Comparison of ENCODE assay signal across 11 cellular contexts in the genomic region with DNA sequence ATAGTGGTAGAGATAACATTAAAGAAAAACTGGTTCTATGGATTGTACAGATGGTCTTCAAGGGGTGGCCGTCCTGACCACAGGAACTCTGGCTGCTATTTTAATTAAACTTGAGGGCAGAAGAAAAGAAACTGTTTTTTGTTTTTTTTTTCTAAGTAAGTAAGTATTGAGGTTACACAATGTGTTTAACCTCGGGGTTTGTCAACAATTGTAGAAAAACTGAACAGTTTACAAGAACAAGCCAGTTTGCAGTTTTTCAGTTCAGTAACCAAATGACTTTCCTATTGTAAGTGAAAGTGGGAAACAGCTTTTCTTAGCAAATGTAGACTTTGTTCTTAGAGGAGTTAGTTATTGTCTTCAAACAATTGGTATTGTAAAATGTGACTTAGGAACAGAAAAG.
DNase-seq lines count a peak whose midpoint lies in the region; ATAC-seq and TF ChIP-seq lines count a peak whose summit lies in the region.
"Had no signal": no experiment of that assay in that cellular context is flagged by ENCODE, and none has a peak within 500 bp of the region (broad histone marks: within the 10 kb centered on the region; RNA-seq: fewer than 3 reads in every experiment).

No MANE protein-coding gene starts in this region.

- no peaks in the 10 kb centered on the region for H3K79me2 ChIP-seq in neural progenitor cell (ENCODE audit: low read depth)

- H3K9me3 Mint-ChIP-seq in neural progenitor cell, result no peaks in the 10 kb centered on the region
- H3K9me3 Mint-ChIP-seq: activated CD8-positive, alpha-beta T cell treated with anti-CD3 and anti-CD28 coated beads for 36 hours had no signal

- H3K4me1 ChIP-seq in HEK293 (ENCODE audit: control insufficient read depth, insufficient read depth, low read length) (peaks cover 8% of the 10 kb centered on the region; the same call in 1 of the 2 replicates), neural progenitor cell (peaks cover 37% of the 10 kb centered on the region)

- H3K27me3 Mint-ChIP-seq in neural progenitor cell (ENCODE audit: insufficient read depth, low read depth), result peaks cover 2% of the 10 kb centered on the region
- H3K27me3 Mint-ChIP-seq: activated CD8-positive, alpha-beta T cell treated with anti-CD3 and anti-CD28 coated beads for 36 hours had no signal

- H3K36me3 Mint-ChIP-seq in neural progenitor cell, result no peaks in the 10 kb centered on the region

- H3K27ac ChIP-seq in HEK293 (ENCODE audit: extremely low read depth, low read depth, low read length) (no peak overlapping the region), neural progenitor cell (no peak overlapping the region)
- H3K27ac ChIP-seq: SK-N-MC had no signal

- peaks cover 14% of the 10 kb centered on the region for H3F3A ChIP-seq in neural progenitor cell (ENCODE audit: low read depth)

- TF ChIP-seq CTCF in HEK293 (tag by site-specific recombination; IDR thresholded peaks at IDR 0.05) (no peak), neural progenitor cell (IDR thresholded peaks at IDR 0.05) (no peak)

- DNase-seq in RPMI7951 (ENCODE audit: low read depth) (peak; percentile 45), neural progenitor cell (ENCODE audit: low spot score) (peak; percentile 38), HPDE6-E6E7 (ENCODE audit: extremely low spot score) (no peak), HUDEP-2 (lab: John Stamatoyannopoulos, UW; ENCODE audit: unreplicated experiment in 76 of 76) (no peak), cerebellar cortex (ENCODE audit: low spot score) (no peak)
- DNase-seq: activated CD8-positive, alpha-beta T cell treated with anti-CD3 and anti-CD28 coated beads for 36 hours; stimulated activated CD4-positive, alpha-beta T cell treated with anti-CD3 and anti-CD28 coated beads, Interleukin-15, amount 100 ng/mL, for 24 hours; substantia nigra had no signal

- no peaks in the 10 kb centered on the region for H3K27me3 ChIP-seq in neural progenitor cell

- peaks cover 31% of the 10 kb centered on the region for H3K4me1 Mint-ChIP-seq in neural progenitor cell

- H3K9ac ChIP-seq in neural progenitor cell, result no peak overlapping the region

- peak overlapping the region; percentile 35 for H3K4me2 ChIP-seq in neural progenitor cell

- H3K36me3 ChIP-seq in HEK293 (ENCODE audit: control insufficient read depth in 2 of 2, insufficient read depth in 1 of 2, low read length in 2 of 2) (no peaks in the 10 kb centered on the region), neural progenitor cell (no peaks in the 10 kb centered on the region)

- H3K4me3 ChIP-seq in HEK293 (ENCODE audit: low read depth, low read length) (no peak overlapping the region), neural progenitor cell (no peak overlapping the region)
- H3K4me3 ChIP-seq: SK-N-MC had no signal

- H3K9me3 ChIP-seq in HEK293 (ENCODE audit: control insufficient read depth, insufficient read depth, low read depth, low read length) (no peaks in the 10 kb centered on the region), neural progenitor cell (ENCODE audit: low read depth) (no peaks in the 10 kb centered on the region)

- CTCF ChIA-PET in HEK293 (lab: Yijun Ruan, JAX), result no interaction called here

- peak; percentile 50 for ATAC-seq in GM18867 (IDR thresholded peaks at IDR 0.05; ENCODE audit: unreplicated experiment)
- ATAC-seq: activated CD8-positive, alpha-beta T cell treated with anti-CD3 and anti-CD28 coated beads for 36 hours had no signal

- H4K20me1 ChIP-seq in neural progenitor cell (ENCODE audit: low read depth), result no peaks in the 10 kb centered on the region

- POLR2A ChIA-PET in HEK293 (lab: Yijun Ruan, JAX), result no interaction called here

- H3K4me3 Mint-ChIP-seq in neural progenitor cell, result no peak overlapping the region
- H3K4me3 Mint-ChIP-seq: activated CD8-positive, alpha-beta T cell treated with anti-CD3 and anti-CD28 coated beads for 36 hours had no signal

- peak overlapping the region; percentile 54 for H3K27ac Mint-ChIP-seq in neural progenitor cell
- H3K27ac Mint-ChIP-seq: activated CD8-positive, alpha-beta T cell treated with anti-CD3 and anti-CD28 coated beads for 36 hours had no signal

- H2AFZ ChIP-seq in neural progenitor cell (replicated peaks), result no peak overlapping the region

TF ChIP-seq in HEK293, 187 proteins besides CTCF, POLR2A, EP300 and RAD21:
- TF ChIP-seq, protein P1, sequence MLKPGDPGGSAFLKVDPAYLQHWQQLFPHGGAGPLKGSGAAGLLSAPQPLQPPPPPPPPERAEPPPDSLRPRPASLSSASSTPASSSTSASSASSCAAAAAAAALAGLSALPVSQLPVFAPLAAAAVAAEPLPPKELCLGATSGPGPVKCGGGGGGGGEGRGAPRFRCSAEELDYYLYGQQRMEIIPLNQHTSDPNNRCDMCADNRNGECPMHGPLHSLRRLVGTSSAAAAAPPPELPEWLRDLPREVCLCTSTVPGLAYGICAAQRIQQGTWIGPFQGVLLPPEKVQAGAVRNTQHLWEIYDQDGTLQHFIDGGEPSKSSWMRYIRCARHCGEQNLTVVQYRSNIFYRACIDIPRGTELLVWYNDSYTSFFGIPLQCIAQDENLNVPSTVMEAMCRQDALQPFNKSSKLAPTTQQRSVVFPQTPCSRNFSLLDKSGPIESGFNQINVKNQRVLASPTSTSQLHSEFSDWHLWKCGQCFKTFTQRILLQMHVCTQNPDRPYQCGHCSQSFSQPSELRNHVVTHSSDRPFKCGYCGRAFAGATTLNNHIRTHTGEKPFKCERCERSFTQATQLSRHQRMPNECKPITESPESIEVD (tag by site-specific recombination; IDR thresholded peaks at IDR 0.05), result peak; percentile 61
- TF ChIP-seq TRIM28 (IDR thresholded peaks at IDR 0.05; ENCODE audit: borderline replicate concordance, low read length), result no peak
TF ChIP-seq in HEK293: peak in this region for 1.

Comparison
In these comparisons a context has a peak if more than half of its experiments do, and no peak if none do; other contexts are left out.
1. DNase-seq: peak in RPMI7951 (single experiment) and neural progenitor cell (single experiment); none in HPDE6-E6E7 (single experiment), HUDEP-2 (0 of 76) and cerebellar cortex (single experiment).